Comparison of ENCODE assay signal across 8 cellular contexts in the genomic region with DNA sequence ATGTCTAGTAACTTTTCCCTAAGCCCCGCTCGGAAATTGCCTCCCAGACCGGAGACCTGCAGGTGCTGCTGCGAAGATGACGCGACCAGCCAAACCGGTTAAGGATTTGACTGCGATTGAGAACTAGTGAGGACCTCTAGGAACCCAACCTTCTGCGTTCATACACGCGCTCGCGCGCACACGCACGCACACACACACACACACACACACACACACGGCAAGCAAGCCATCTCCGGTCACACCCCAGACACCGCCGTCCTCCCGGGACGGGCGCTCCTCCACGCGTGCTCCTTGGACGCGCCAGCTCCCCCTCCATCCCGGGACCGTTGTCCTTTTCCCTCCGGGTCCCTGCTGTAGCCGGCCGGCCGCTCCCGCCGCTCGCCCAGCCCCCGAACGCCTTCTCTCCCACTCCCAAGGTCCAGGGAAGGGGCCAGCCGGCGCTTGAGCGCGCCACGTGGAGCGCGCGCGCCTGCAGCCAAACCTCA. TPM values are rescaled to one million over a fixed set of nuclear protein-coding genes. Genes with fewer than 3 reads are reported as not detected.
DNase-seq lines count a peak whose midpoint lies in the region; ATAC-seq, FAIRE-seq and TF ChIP-seq lines count a peak whose summit lies in the region.

No MANE protein-coding gene starts in this region.

- H3K27me3 ChIP-seq in bronchial epithelial cell (ENCODE audit: control insufficient read depth, insufficient read depth, low read length) (no peaks in the 10 kb centered on the region), small intestine (ENCODE audit: control insufficient read depth in 2 of 2, insufficient read depth in 2 of 2, low read length in 2 of 2) (no peaks in the 10 kb centered on the region)

- TF ChIP-seq CTCF in bronchial epithelial cell (IDR thresholded peaks at IDR 0.05; ENCODE audit: insufficient read depth, low read length, severe bottlenecking) = no peak

- no peak for FAIRE-seq in bronchial epithelial cell (lab: Jason Lieb, UNC)
- no peak for FAIRE-seq in small intestine (lab: Jason Lieb, UNC)

- H3K4me1 ChIP-seq in small intestine (ENCODE audit: control insufficient read depth in 2 of 2, insufficient read depth in 1 of 2, low read depth in 1 of 2, low read length in 1 of 2) = no peaks in the 10 kb centered on the region

- no peaks in the 10 kb centered on the region for H3K9me3 ChIP-seq in small intestine (ENCODE audit: control insufficient read depth, low read depth)

- DNase-seq in NCI-H524 (lab: John Stamatoyannopoulos, UW) = peak; percentile 24 to 78
- no peak for DNase-seq in NCI-H524 treated with DMSO at 0.1 percent for 48 hours (lab: John Stamatoyannopoulos, UW)
- peak; percentile 55 for DNase-seq in HK-2 (ENCODE audit: unreplicated experiment)
- DNase-seq in RPMI7951 (ENCODE audit: low read depth) = peak; percentile 67
- peak; percentile 74 for DNase-seq in bronchial epithelial cell (ENCODE audit: low read depth)
- peak; percentile 44 for DNase-seq in iris pigment epithelial cell (ENCODE audit: low read depth)
- DNase-seq in small intestine = peak; percentile 60

- ATAC-seq in GM21576 (IDR thresholded peaks at IDR 0.05; ENCODE audit: unreplicated experiment) = no peak

- H3K4me3 ChIP-seq in bronchial epithelial cell (ENCODE audit: low read depth, low read length) (peak overlapping the region; percentile 65), small intestine (ENCODE audit: low read depth in 1 of 2, low read length in 2 of 2) (peak overlapping the region; percentile 57 to 86)

- peak overlapping the region in 1 of 2 donors; percentile 36 for H3K27ac ChIP-seq in small intestine (ENCODE audit: low read depth in 1 of 2, low read length in 1 of 2)

- H3K36me3 ChIP-seq in bronchial epithelial cell (ENCODE audit: control insufficient read depth, insufficient read depth, low read length) = no peaks in the 10 kb centered on the region
- no peaks in the 10 kb centered on the region for H3K36me3 ChIP-seq in small intestine (ENCODE audit: control insufficient read depth in 2 of 2, insufficient read depth in 2 of 2, low read length in 2 of 2)

- 0 to 1% (median 0%) methylated on average over 23 to 47 of the region's 47 CpGs for WGBS in small intestine, 3 donors

RNA-seq across cellular contexts. Expression of a gene that starts 1.2 kb away (rescaled TPM):
- total RNA-seq in RPMI7951 (2014; rRNA removed; shearing (Covaris generic)) = 12.2 and 16.7 TPM in 2 replicates
- 10.3 and 12.4 TPM in 2 replicates for total RNA-seq in bronchial epithelial cell
- polyA plus RNA-seq in small intestine = 1 to 10 TPM; 2.4 to 8.1 (median 4.0) TPM

RNA-seq across cellular contexts. Expression of a gene that starts 56.9 kb away (rescaled TPM):
- 85.5 and 101 TPM in 2 replicates for total RNA-seq in RPMI7951 (2014; rRNA removed; shearing (Covaris generic))
- total RNA-seq in bronchial epithelial cell = 35.8 and 46.9 TPM in 2 replicates
- polyA plus RNA-seq in small intestine = 100 to 1,000 TPM in 2 of 3 donors, 10 to 100 TPM in 1; 99.7 to 180 (median 137) TPM
